ENCODE assay signal across 18 cellular contexts in genomic region chr2:171960570-171960969, GRCh38. TPM values are rescaled to one million over a fixed set of nuclear protein-coding genes. Genes with fewer than 3 reads are reported as not detected.
DNase-seq lines count a peak whose midpoint lies in the region; ATAC-seq and TF ChIP-seq lines count a peak whose summit lies in the region.
"Had no signal": no experiment of that assay in that cellular context is flagged by ENCODE, and none has a peak within 500 bp of the region (broad histone marks: within the 10 kb centered on the region; RNA-seq: fewer than 3 reads in every experiment).

No MANE protein-coding gene starts in this region.

- no peaks in the 10 kb centered on the region for H3K4me1 ChIP-seq in GM23338 (ENCODE audit: insufficient read depth)
- no peaks in the 10 kb centered on the region for H3K4me1 ChIP-seq in endodermal cell (ENCODE audit: control insufficient read depth, insufficient read depth, low read length)
- H3K4me1 ChIP-seq in psoas muscle = peaks cover 34% of the 10 kb centered on the region
- H3K4me1 ChIP-seq in CD8-positive, alpha-beta T cell (ENCODE audit: insufficient read depth, low read length) = peaks cover 5% of the 10 kb centered on the region
- H3K4me1 ChIP-seq in OCI-LY7 (ENCODE audit: insufficient read depth, low read length, poor library complexity, severe bottlenecking) = no peaks in the 10 kb centered on the region
- H3K4me1 ChIP-seq: BLaER1 had no signal

- H3K36me3 ChIP-seq in GM23338 (ENCODE audit: insufficient read depth) = no peaks in the 10 kb centered on the region
- peaks cover 1% of the 10 kb centered on the region for H3K36me3 ChIP-seq in endodermal cell (ENCODE audit: control insufficient read depth, insufficient read depth, low read length)
- peaks cover 2 to 4% of the 10 kb centered on the region in 2 donors for H3K36me3 ChIP-seq in psoas muscle (ENCODE audit: insufficient read depth in 1 of 2, low read depth in 1 of 2)
- no peaks in the 10 kb centered on the region for H3K36me3 ChIP-seq in CD8-positive, alpha-beta T cell (ENCODE audit: insufficient read depth, low read length)
- peaks cover 49% of the 10 kb centered on the region for H3K36me3 ChIP-seq in OCI-LY7 (ENCODE audit: insufficient read depth, low read length)

- H3K9ac ChIP-seq in endodermal cell (ENCODE audit: extremely low read depth, low read length, poor library complexity, severe bottlenecking) = no peak overlapping the region
- H3K9ac ChIP-seq: BLaER1 had no signal

- no peak overlapping the region for H3K4me3 ChIP-seq in GM23338
- H3K4me3 ChIP-seq in endodermal cell (ENCODE audit: low read length) = no peak overlapping the region
- H3K4me3 ChIP-seq in psoas muscle = no peak overlapping the region
- no peak overlapping the region for H3K4me3 ChIP-seq in CD8-positive, alpha-beta T cell (ENCODE audit: low read depth, low read length)
- no peak overlapping the region for H3K4me3 ChIP-seq in lower leg skin (ENCODE audit: low read depth, poor library complexity, severe bottlenecking)
- no peak overlapping the region for H3K4me3 ChIP-seq in OCI-LY7 (ENCODE audit: low read depth, low read length, poor library complexity, severe bottlenecking)
- H3K4me3 ChIP-seq: BLaER1 had no signal

- H4K20me1 ChIP-seq in GM23338 (replicated peaks; ENCODE audit: insufficient read depth) (peaks cover 5% of the 10 kb centered on the region; the same call in 1 of the 2 replicates), OCI-LY7 (ENCODE audit: insufficient read depth, low read length) (no peaks in the 10 kb centered on the region)

- H3K9me2 ChIP-seq in GM23338 (ENCODE audit: insufficient read depth) (no peaks in the 10 kb centered on the region), OCI-LY7 (ENCODE audit: insufficient read depth, low read length) (no peaks in the 10 kb centered on the region)

- 0 out of 2 replicates have a peak overlapping the region, but pooled peaks have one; percentile 17 for H3K27ac ChIP-seq in GM23338 (ENCODE audit: low read depth)
- no peak overlapping the region for H3K27ac ChIP-seq in endodermal cell (ENCODE audit: low read depth, low read length)
- no peak overlapping the region for H3K27ac ChIP-seq in psoas muscle
- H3K27ac ChIP-seq in CD8-positive, alpha-beta T cell (ENCODE audit: low read depth, low read length) = no peak overlapping the region
- H3K27ac ChIP-seq in OCI-LY7 (ENCODE audit: low read depth, low read length, poor library complexity, severe bottlenecking) = no peak overlapping the region
- H3K27ac ChIP-seq: BLaER1 had no signal

- H3K27me3 Mint-ChIP-seq in GM23338 (ENCODE audit: insufficient read depth, low read depth, poor library complexity) (peaks cover 6% of the 10 kb centered on the region), HFFc6 (ENCODE audit: insufficient read depth) (no peaks in the 10 kb centered on the region), endodermal cell (ENCODE audit: insufficient read depth) (no peaks in the 10 kb centered on the region)
- H3K27me3 Mint-ChIP-seq in CD8-positive, alpha-beta T cell (ENCODE audit: low read depth) = no peaks in the 10 kb centered on the region
- H3K27me3 Mint-ChIP-seq in activated CD4-positive, alpha-beta T cell treated with anti-CD3 and anti-CD28 coated beads for 36 hours = no peaks in the 10 kb centered on the region
- H3K27me3 Mint-ChIP-seq: CD4-positive, alpha-beta memory T cell had no signal

- TF ChIP-seq CTCF in GM23338 (conservative IDR thresholded peaks at IDR 0.05; ENCODE audit: low read depth in 2 of 2) (no peak), HFFc6 (IDR thresholded peaks at IDR 0.05) (no peak), endodermal cell (conservative IDR thresholded peaks at IDR 0.05) (no peak), psoas muscle (IDR thresholded peaks at IDR 0.05) (no peak), lower leg skin (IDR thresholded peaks at IDR 0.05) (no peak), OCI-LY7 (conservative IDR thresholded peaks at IDR 0.05; ENCODE audit: low read length) (no peak)
- TF ChIP-seq CTCF in CD8-positive, alpha-beta T cell (IDR thresholded peaks at IDR 0.05) = no peak

- H3K27me3 ChIP-seq in GM23338 (ENCODE audit: insufficient read depth) (no peaks in the 10 kb centered on the region), endodermal cell (ENCODE audit: control insufficient read depth, insufficient read depth, low read length, poor library complexity, severe bottlenecking) (no peaks in the 10 kb centered on the region), psoas muscle (ENCODE audit: insufficient read depth in 3 of 3, low read length in 2 of 3) (no peaks in the 10 kb centered on the region)
- H3K27me3 ChIP-seq in CD8-positive, alpha-beta T cell (ENCODE audit: insufficient read depth, low read length) = no peaks in the 10 kb centered on the region
- H3K27me3 ChIP-seq: BLaER1 had no signal

- no TSS peak for BruUV-seq in OCI-LY7 (replicated peaks; lab: Mats Ljungman, UMichigan)

- H3K9me3 ChIP-seq in endodermal cell (ENCODE audit: control insufficient read depth, low read length) (no peaks in the 10 kb centered on the region), psoas muscle (no peaks in the 10 kb centered on the region), OCI-LY7 (ENCODE audit: low read length) (no peaks in the 10 kb centered on the region)
- H3K9me3 ChIP-seq in CD8-positive, alpha-beta T cell (ENCODE audit: low read length) = no peaks in the 10 kb centered on the region
- H3K9me3 ChIP-seq: BLaER1 had no signal

- DNase-seq in GM23338 (ENCODE audit: low spot score) (no peak), HFFc6 (no peak), endodermal cell (no peak), psoas muscle (no peak), lower leg skin (ENCODE audit: low spot score in 2 of 2) (no peak), OCI-LY7 (ENCODE audit: low spot score) (no peak)
- no peak for DNase-seq in CD8-positive, alpha-beta T cell
- no peak for DNase-seq in activated CD4-positive, alpha-beta T cell treated with anti-CD3 and anti-CD28 coated beads for 36 hours
- DNase-seq: 8988T; Calu3; CD4-positive, alpha-beta memory T cell; DMS79 treated with DMSO at 0.1 percent for 48 hours; GF-D8; GOT3; H7 had no signal

- ATAC-seq in GM23338 (no peak), psoas muscle (peak; percentile 39 to 75 (median 60))
- ATAC-seq in CD8-positive, alpha-beta T cell = no peak
- ATAC-seq in activated CD4-positive, alpha-beta T cell treated with anti-CD3 and anti-CD28 coated beads for 36 hours = no peak
- ATAC-seq: HCT116 had no signal

- H3K27ac Mint-ChIP-seq in GM23338 (peak overlapping the region; percentile 74), HFFc6 (peak overlapping the region; percentile 26; the same call in 1 of the 2 replicates), endodermal cell (peak overlapping the region; percentile 64)
- no peak overlapping the region for H3K27ac Mint-ChIP-seq in CD8-positive, alpha-beta T cell
- no peak overlapping the region for H3K27ac Mint-ChIP-seq in activated CD4-positive, alpha-beta T cell treated with anti-CD3 and anti-CD28 coated beads for 36 hours

- intact Hi-C loops in psoas muscle (cut with DNase I) (no loop called here), lower leg skin (cut with DNase I; ENCODE audit: low total_unique reads) (no loop called here), OCI-LY7 (cut with micrococcal nuclease; ENCODE audit: unreplicated experiment) (no loop called here)
- intact Hi-C loops in CD8-positive, alpha-beta T cell (cut with DNase I, micrococcal nuclease) = no loop called here
- intact Hi-C loops in activated CD4-positive, alpha-beta T cell treated with anti-CD3 and anti-CD28 coated beads for 36 hours (cut with DNase I, micrococcal nuclease) = no loop called here

- no peak overlapping the region for H3K4me2 ChIP-seq in GM23338
- H3K4me2 ChIP-seq in OCI-LY7 (ENCODE audit: low read length) = no peak overlapping the region
- H3K4me2 ChIP-seq: BLaER1 had no signal

- H3K79me2 ChIP-seq in GM23338 (replicated peaks; ENCODE audit: insufficient read depth) = peaks cover 7% of the 10 kb centered on the region; the same call in 1 of the 2 replicates
- peaks cover 14% of the 10 kb centered on the region; the same call in 1 of the 2 replicates for H3K79me2 ChIP-seq in OCI-LY7 (ENCODE audit: insufficient read depth, low read depth, low read length)

- no peak overlapping the region for H3K4me3 Mint-ChIP-seq in GM23338
- H3K4me3 Mint-ChIP-seq in HFFc6 = no peak overlapping the region
- no peak overlapping the region for H3K4me3 Mint-ChIP-seq in endodermal cell
- H3K4me3 Mint-ChIP-seq in CD8-positive, alpha-beta T cell = no peak overlapping the region
- H3K4me3 Mint-ChIP-seq in activated CD4-positive, alpha-beta T cell treated with anti-CD3 and anti-CD28 coated beads for 36 hours = no peak overlapping the region
- H3K4me3 Mint-ChIP-seq: CD14-positive monocyte; CD4-positive, alpha-beta memory T cell had no signal

- no peak for TF ChIP-seq POLR2A in lower leg skin (IDR thresholded peaks at IDR 0.05)

- H3K4me1 Mint-ChIP-seq in GM23338 (no peaks in the 10 kb centered on the region), HFFc6 (ENCODE audit: low read depth) (peaks cover 52% of the 10 kb centered on the region), endodermal cell (no peaks in the 10 kb centered on the region)
- peaks cover 39% of the 10 kb centered on the region for H3K4me1 Mint-ChIP-seq in CD8-positive, alpha-beta T cell (ENCODE audit: low read depth)
- H3K4me1 Mint-ChIP-seq in activated CD4-positive, alpha-beta T cell treated with anti-CD3 and anti-CD28 coated beads for 36 hours = peaks cover 27% of the 10 kb centered on the region

- H3K36me3 Mint-ChIP-seq in GM23338 (ENCODE audit: low read depth) (peaks cover under 1% of the 10 kb centered on the region; the same call in 1 of the 3 replicates), HFFc6 (ENCODE audit: low read depth) (no peaks in the 10 kb centered on the region; the same call in 1 of the 2 replicates), endodermal cell (ENCODE audit: low read depth) (no peaks in the 10 kb centered on the region)
- H3K36me3 Mint-ChIP-seq in CD8-positive, alpha-beta T cell = peaks cover 22% of the 10 kb centered on the region
- H3K36me3 Mint-ChIP-seq in activated CD4-positive, alpha-beta T cell treated with anti-CD3 and anti-CD28 coated beads for 36 hours (ENCODE audit: low read depth) = peaks cover 19% of the 10 kb centered on the region

- no peaks in the 10 kb centered on the region for H3K9me3 Mint-ChIP-seq in GM23338
- no peaks in the 10 kb centered on the region for H3K9me3 Mint-ChIP-seq in HFFc6
- no peaks in the 10 kb centered on the region for H3K9me3 Mint-ChIP-seq in endodermal cell
- no peaks in the 10 kb centered on the region for H3K9me3 Mint-ChIP-seq in CD8-positive, alpha-beta T cell
- no peaks in the 10 kb centered on the region for H3K9me3 Mint-ChIP-seq in activated CD4-positive, alpha-beta T cell treated with anti-CD3 and anti-CD28 coated beads for 36 hours (ENCODE audit: low read depth)
- H3K9me3 Mint-ChIP-seq: CD4-positive, alpha-beta memory T cell had no signal

- CTCF ChIA-PET in CD8-positive, alpha-beta T cell (lab: Charles Lee) = no interaction called here
- CTCF ChIA-PET in activated CD4-positive, alpha-beta T cell treated with anti-CD3 and anti-CD28 coated beads for 36 hours (lab: Charles Lee) = interaction anchor here (0.6 kb wide), 1 partner anchor 9 kb away, joined by 3 read pairs; no protein-coding TSS in a partner anchor
- CTCF ChIA-PET in OCI-LY7 (lab: Charles Lee; ENCODE audit: unreplicated experiment) = no interaction called here

- POLR2A ChIA-PET in CD8-positive, alpha-beta T cell (lab: Charles Lee) = interaction anchor here (0.5 kb wide), 1 partner anchor 313 kb away, joined by 3 read pairs; no protein-coding TSS in a partner anchor
- POLR2A ChIA-PET in activated CD4-positive, alpha-beta T cell treated with anti-CD3 and anti-CD28 coated beads for 36 hours (lab: Charles Lee) = no interaction called here
- POLR2A ChIA-PET in OCI-LY7 (lab: Charles Lee) = interaction anchor here (0.7 kb wide), 1 partner anchor 27 kb away, joined by 3 read pairs; no protein-coding TSS in a partner anchor

- 93 to 96% methylated on average over 3 of the region's 3 CpGs for WGBS in endodermal cell (ENCODE audit: insufficient coverage in 1 of 2, insufficient read length in 1 of 2), 2 experiments
- WGBS in psoas muscle, 3 donors = 30 to 46% (median 30%) methylated on average over 3 of the region's 3 CpGs
- WGBS in lower leg skin, 2 donors = 92 to 98% methylated on average over 3 of the region's 3 CpGs

- H2AFZ ChIP-seq in GM23338 (no peak overlapping the region), OCI-LY7 (ENCODE audit: low read length) (no peak overlapping the region)

- H3F3A ChIP-seq in GM23338 (replicated peaks; ENCODE audit: low read depth) = no peaks in the 10 kb centered on the region

RNA-seq across cellular contexts. Expression of gene HAT1, which starts 38.3 kb away (rescaled TPM):
- total RNA-seq in GM23338 (2014; rRNA removed; shearing (Covaris generic)) = 67.2 and 75.7 TPM in 2 replicates
- 49.1 and 67.5 TPM in 2 replicates for polyA plus RNA-seq in GM23338 (2016; fragmentation: Nextera tagmentation; extraction: Ambion mirVana)
- 10 to 100 TPM; 40.3 to 65.1 (median 61.3) TPM for total RNA-seq in HFFc6 (2021; fragmentation: NEBNext Ultra II Directional; extraction: Animal tissue kit (Norgen Biotek cat#: 25700))
- 10 to 100 TPM; 58.1 to 74.6 TPM for total RNA-seq in endodermal cell
- 73.7 TPM for polyA plus RNA-seq in endodermal cell (2013, experiment 1 of 2)
- polyA plus RNA-seq in endodermal cell (2013, experiment 2 of 2) = 69.5 TPM
- 10 to 100 TPM; 31.8 to 66.5 (median 44.5) TPM for total RNA-seq in psoas muscle
- polyA plus RNA-seq in psoas muscle = 10 to 100 TPM; 54.7 to 94.6 (median 60.9) TPM
- 10 to 100 TPM; 29.5 to 30.2 TPM for total RNA-seq in CD8-positive, alpha-beta T cell
- total RNA-seq in lower leg skin = 10 to 100 TPM; 15.0 to 28.0 (median 22.1) TPM
- 10 to 100 TPM; 88.5 to 92.6 TPM for total RNA-seq in activated CD4-positive, alpha-beta T cell treated with anti-CD3 and anti-CD28 coated beads for 36 hours
- 68.6 and 77.5 TPM in 2 replicates for total RNA-seq in OCI-LY7 (2014; rRNA removed; shearing (Covaris generic))
- 92.6 and 96.5 TPM in 2 replicates for total RNA-seq in OCI-LY7 (2022)

RNA-seq across cellular contexts. Expression of gene METAP1D, which starts 39.2 kb away (rescaled TPM):
- total RNA-seq in GM23338 (2014; rRNA removed; shearing (Covaris generic)) = 15.5 and 19.4 TPM in 2 replicates
- 11.9 and 12.8 TPM in 2 replicates for polyA plus RNA-seq in GM23338 (2016; fragmentation: Nextera tagmentation; extraction: Ambion mirVana)
- 1 to 10 TPM; 5.3 to 7.5 (median 6.2) TPM for total RNA-seq in HFFc6 (2021; fragmentation: NEBNext Ultra II Directional; extraction: Animal tissue kit (Norgen Biotek cat#: 25700))
- total RNA-seq in endodermal cell = 1 to 10 TPM; 6.0 to 6.5 TPM
- 10.5 TPM for polyA plus RNA-seq in endodermal cell (2013, experiment 1 of 2)
- 9.0 TPM for polyA plus RNA-seq in endodermal cell (2013, experiment 2 of 2)
- 10 to 100 TPM in 2 of 4 donors, 1 to 10 TPM in 2; 8.0 to 10.1 (median 10.0) TPM for total RNA-seq in psoas muscle
- polyA plus RNA-seq in psoas muscle = 10 to 100 TPM in 1 of 3 donors, 1 to 10 TPM in 2; 6.3 to 12.4 (median 8.5) TPM
- 1 to 10 TPM; 5.7 to 6.2 TPM for total RNA-seq in CD8-positive, alpha-beta T cell
- 1 to 10 TPM; 3.1 to 5.4 (median 4.5) TPM for total RNA-seq in lower leg skin
- 1 to 10 TPM; 5.3 to 6.0 TPM for total RNA-seq in activated CD4-positive, alpha-beta T cell treated with anti-CD3 and anti-CD28 coated beads for 36 hours
- 4.5 and 11.0 TPM in 2 replicates for total RNA-seq in OCI-LY7 (2014; rRNA removed; shearing (Covaris generic))
- total RNA-seq in OCI-LY7 (2022) = 8.7 and 11.8 TPM in 2 replicates

Comparison
In these comparisons a context has a peak if more than half of its experiments do, and no peak if none do; other contexts are left out.
1. ATAC-seq: peak in psoas muscle (4 of 4); none in GM23338 (single experiment), CD8-positive, alpha-beta T cell (single experiment) and activated CD4-positive, alpha-beta T cell treated with anti-CD3 and anti-CD28 coated beads for 36 hours (single experiment).
2. H3K27ac Mint-ChIP-seq: peak in GM23338 (single experiment), HFFc6 (single experiment) and endodermal cell (single experiment); none in CD8-positive, alpha-beta T cell (single experiment) and activated CD4-positive, alpha-beta T cell treated with anti-CD3 and anti-CD28 coated beads for 36 hours (single experiment).